In the genomic region with DNA sequence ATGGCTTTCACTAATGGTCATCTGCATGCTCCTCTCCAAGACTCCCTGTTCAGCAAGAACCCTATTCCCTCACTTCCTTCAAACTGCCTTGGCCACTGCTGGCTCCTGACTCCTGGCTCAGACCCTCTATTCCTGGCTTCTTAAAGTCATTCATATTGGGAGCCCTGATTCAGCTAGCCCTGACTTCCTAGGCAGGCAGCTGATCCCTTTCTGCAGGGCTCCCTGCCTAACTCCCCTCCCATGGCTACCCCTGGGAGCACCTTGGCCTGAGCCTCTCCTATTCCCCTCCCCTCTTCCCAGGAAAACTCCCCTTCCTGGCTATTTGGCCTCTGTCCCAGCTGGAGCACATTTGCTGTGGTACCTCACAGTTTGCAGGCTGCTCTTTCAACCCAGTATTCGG, we compare ENCODE assay signal across 1 cellular context.
TF ChIP-seq lines count a peak whose summit lies in the region.

No MANE protein-coding gene starts in this region.

TF ChIP-seq in SK-N-SH treated with all-trans-retinoic acid at 6 μM for 48 hours, 23 proteins besides CTCF, POLR2A, EP300 and RAD21 (continued from another document):
- TF ChIP-seq ARNTL (CRISPR knock-in tag; IDR thresholded peaks at IDR 0.05; ENCODE audit: borderline replicate concordance, low read depth) = no peak
- TF ChIP-seq ZFP30 (CRISPR knock-in tag; IDR thresholded peaks at IDR 0.05) = no peak
- no peak for TF ChIP-seq SNAI2 (CRISPR knock-in tag; IDR thresholded peaks at IDR 0.05)
- no peak for TF ChIP-seq ESRRG (CRISPR knock-in tag; IDR thresholded peaks at IDR 0.05)
- no peak for TF ChIP-seq TCF4 (CRISPR knock-in tag; IDR thresholded peaks at IDR 0.05; ENCODE audit: borderline replicate concordance)
